34 cellular contexts compared by ENCODE assay signal in genomic region chr20:8326899-8327298, GRCh38.
"Had no signal": no experiment of that assay in that cellular context is flagged by ENCODE, and none has a peak within 500 bp of the region (broad histone marks: within the 10 kb centered on the region; RNA-seq: fewer than 3 reads in every experiment).

No MANE protein-coding gene starts in this region.

- H3K9me3 ChIP-seq: adrenal gland, ascending aorta, body of pancreas, breast epithelium had no signal

- H3K4me3 ChIP-seq: adrenal gland, ascending aorta, body of pancreas, breast epithelium, cardiac muscle cell had no signal

- FAIRE-seq: astrocyte, bronchial epithelial cell had no signal

- H3K36me3 ChIP-seq: adrenal gland, ascending aorta, brain microvascular endothelial cell, breast epithelium, cardiac muscle cell had no signal

- H3K27me3 ChIP-seq: adrenal gland, ascending aorta, body of pancreas, brain microvascular endothelial cell, breast epithelium, cardiac muscle cell had no signal

- DNase-seq: activated effector memory CD4-positive, alpha-beta T cell treated with anti-CD3 and anti-CD28 coated beads, Interleukin-2, amount 50 U/mL, for 16 hours; activated effector memory CD4-positive, alpha-beta T cell treated with Interleukin-2 at 50 U/mL for 16 hours; activated gamma-delta T cell; activated gamma-delta T cell treated with Interleukin-2 at 50 U/mL for 16 hours; activated naive CD4-positive, alpha-beta T cell; activated naive CD4-positive, alpha-beta T cell treated with anti-CD3 and anti-CD28 coated beads for 36 hours; activated naive CD4-positive, alpha-beta T cell treated with anti-CD3 and anti-CD28 coated beads, Interleukin-2, amount 10 ng/mL, durations not matched to agents 7 days and 5 days; activated naive CD4-positive, alpha-beta T cell treated with anti-CD3 and anti-CD28 coated beads, Interleukin-2, amount 50 U/mL, for 16 hours; activated naive CD4-positive, alpha-beta T cell treated with Interleukin-2 at 50 U/mL for 16 hours; activated naive CD8-positive, alpha-beta T cell treated with anti-CD3 and anti-CD28 coated beads for 36 hours; activated naive CD8-positive, alpha-beta T cell treated with anti-CD3 and anti-CD28 coated beads, Interleukin-2, amount 10 ng/mL, durations not matched to agents 7 days and 5 days; activated naive CD8-positive, alpha-beta T cell treated with anti-CD3 and anti-CD28 coated beads, Interleukin-2, amount 50 U/mL, for 24 hours; activated T-cell treated with anti-CD3 and anti-CD28 coated beads, Interleukin-2, amount 50 U/mL, for 1 hour; activated T-cell treated with anti-CD3 and anti-CD28 coated beads, Interleukin-2, amount 50 U/mL, for 24 hours; activated T-cell treated with anti-CD3 and anti-CD28 coated beads, Interleukin-2, amount 50 U/mL, for 4 hours; activated T-cell treated with anti-CD3 and anti-CD28 coated beads, Interleukin-2, amount 50 U/mL, for 48 hours; activated T-cell treated with anti-CD3 and anti-CD28 coated beads, Interleukin-2, amount 50 U/mL, for 72 hours; adrenal gland; amniotic stem cell; amygdala; anterior cingulate cortex; aorta; brain microvascular endothelial cell; caudate nucleus; central memory CD4-positive, alpha-beta T cell; cerebellar nuclear complex had no signal

- H3K4me1 ChIP-seq: ascending aorta, breast epithelium had no signal

- ATAC-seq: activated naive CD4-positive, alpha-beta T cell treated with anti-CD3 and anti-CD28 coated beads, Interleukin-2, amount 50 U/mL, for 72 hours; activated naive CD8-positive, alpha-beta T cell treated with anti-CD3 and anti-CD28 coated beads, Interleukin-2, amount 50 U/mL, for 24 hours; activated T-cell treated with anti-CD3 and anti-CD28 coated beads, Interleukin-2, amount 50 U/mL, for 4 hours; activated T-cell treated with anti-CD3 and anti-CD28 coated beads, Interleukin-2, amount 50 U/mL, for 72 hours; activated T-helper 17 cell treated with anti-CD3 and anti-CD28 coated beads, Interleukin-2, amount 50 U/mL, for 72 hours; body of pancreas had no signal

- H3K27ac ChIP-seq: adrenal gland, ascending aorta, brain microvascular endothelial cell, breast epithelium, cardiac muscle cell had no signal
